ENCODE assay signal across 20 cellular contexts in the genomic region with DNA sequence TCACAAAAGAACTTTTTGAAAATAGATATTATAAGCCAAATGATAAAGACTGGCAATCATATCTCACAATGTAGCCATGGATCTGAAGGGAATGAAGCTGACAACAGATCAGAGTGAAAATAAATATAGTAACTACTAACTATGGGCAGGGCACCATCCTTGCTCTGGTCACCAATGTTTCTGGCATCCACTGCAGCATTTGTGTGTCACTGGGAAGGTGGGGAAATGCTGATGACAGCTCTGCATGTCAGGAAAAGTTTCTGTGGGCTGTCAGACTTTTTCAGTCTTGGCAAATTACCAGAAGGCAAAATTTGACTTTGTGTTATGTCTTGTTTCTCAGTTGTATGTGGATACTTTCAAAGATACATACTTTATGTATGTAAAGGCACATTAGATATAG.
DNase-seq lines count a peak whose midpoint lies in the region; ATAC-seq and TF ChIP-seq lines count a peak whose summit lies in the region.
"Had no signal": no experiment of that assay in that cellular context is flagged by ENCODE, and none has a peak within 500 bp of the region (broad histone marks: within the 10 kb centered on the region; RNA-seq: fewer than 3 reads in every experiment).

No MANE protein-coding gene starts in this region.

- no peaks in the 10 kb centered on the region for H3K79me2 ChIP-seq in smooth muscle cell (ENCODE audit: low read depth)
- no peaks in the 10 kb centered on the region for H3K79me2 ChIP-seq in GM23338 (replicated peaks; ENCODE audit: insufficient read depth)

- peaks cover 3% of the 10 kb centered on the region for H3K27me3 Mint-ChIP-seq in GM23338 (ENCODE audit: insufficient read depth, low read depth, poor library complexity)

- DNase-seq in Right ventricle myocardium superior = no peak
- DNase-seq in cardiac septum (ENCODE audit: low spot score) = no peak
- peak; percentile 72 for DNase-seq in RPMI8226
- DNase-seq in heart right ventricle = peak in 1 of 2 donors; percentile 40
- peak in 1 of 3 donors; percentile 25 for DNase-seq in right cardiac atrium
- DNase-seq in smooth muscle cell (lab: John Stamatoyannopoulos, UW; ENCODE audit: unreplicated experiment) = no peak
- no peak for DNase-seq in GM23338 (ENCODE audit: low spot score)
- no peak for DNase-seq in effector CD8-positive, alpha-beta T cell (lab: John Stamatoyannopoulos, UW)
- DNase-seq: 8988T; ACHN; AML-193; Caco-2; Calu3; CD4-positive, alpha-beta T cell; CD8-positive, alpha-beta T cell; DMS79 treated with DMSO at 0.1 percent for 48 hours; GF-D8 had no signal

- H3K36me3 ChIP-seq in heart right ventricle (no peaks in the 10 kb centered on the region), smooth muscle cell (ENCODE audit: low read depth) (no peaks in the 10 kb centered on the region), GM23338 (ENCODE audit: insufficient read depth) (no peaks in the 10 kb centered on the region)
- H3K36me3 ChIP-seq: BLaER1 treated with 17β-estradiol and CSF1 and Interleukin-3, amounts not matched to agents 10 nM and 100 nM had no signal

- intact Hi-C loops in Right ventricle myocardium superior (cut with DNase I) (no loop called here), cardiac septum (cut with DNase I) (no loop called here), heart right ventricle (cut with DNase I) (no loop called here), right cardiac atrium (cut with DNase I) (no loop called here)

- no peak overlapping the region for H3K27ac Mint-ChIP-seq in GM23338
- H3K27ac Mint-ChIP-seq: B cell; CD4-positive, alpha-beta T cell; CD8-positive, alpha-beta T cell had no signal

- H3K4me3 Mint-ChIP-seq in GM23338 = no peak overlapping the region
- H3K4me3 Mint-ChIP-seq: B cell; CD4-positive, alpha-beta T cell; CD8-positive, alpha-beta T cell had no signal

- H3F3A ChIP-seq in smooth muscle cell (ENCODE audit: low read depth) = no peaks in the 10 kb centered on the region
- no peaks in the 10 kb centered on the region for H3F3A ChIP-seq in GM23338 (replicated peaks; ENCODE audit: low read depth)

- no peak overlapping the region for H3K27ac ChIP-seq in heart right ventricle
- no peak overlapping the region for H3K27ac ChIP-seq in right cardiac atrium (ENCODE audit: low read length)
- no peak overlapping the region for H3K27ac ChIP-seq in smooth muscle cell (ENCODE audit: low read depth)
- no peak overlapping the region for H3K27ac ChIP-seq in GM23338 (ENCODE audit: low read depth)
- H3K27ac ChIP-seq: BLaER1 treated with 17β-estradiol and CSF1 and Interleukin-3, amounts not matched to agents 10 nM and 100 nM; C4-2B had no signal

- H3K27me3 ChIP-seq in heart right ventricle = no peaks in the 10 kb centered on the region
- no peaks in the 10 kb centered on the region for H3K27me3 ChIP-seq in right cardiac atrium (ENCODE audit: control insufficient read depth, insufficient read depth)
- H3K27me3 ChIP-seq in smooth muscle cell (ENCODE audit: low read depth) = peaks cover 40% of the 10 kb centered on the region
- no peaks in the 10 kb centered on the region for H3K27me3 ChIP-seq in GM23338 (ENCODE audit: insufficient read depth)
- H3K27me3 ChIP-seq: BLaER1 treated with 17β-estradiol and CSF1 and Interleukin-3, amounts not matched to agents 10 nM and 100 nM had no signal

- H3K4me3 ChIP-seq in heart right ventricle (no peak overlapping the region), right cardiac atrium (ENCODE audit: low read length) (no peak overlapping the region), smooth muscle cell (no peak overlapping the region), GM23338 (no peak overlapping the region)
- H3K4me3 ChIP-seq: BLaER1 treated with 17β-estradiol and CSF1 and Interleukin-3, amounts not matched to agents 10 nM and 100 nM had no signal

- H3K9me3 ChIP-seq in heart right ventricle (no peaks in the 10 kb centered on the region), right cardiac atrium (ENCODE audit: control insufficient read depth, low read length) (no peaks in the 10 kb centered on the region), smooth muscle cell (replicated peaks; ENCODE audit: low read depth) (no peaks in the 10 kb centered on the region)
- H3K9me3 ChIP-seq: BLaER1 treated with 17β-estradiol and CSF1 and Interleukin-3, amounts not matched to agents 10 nM and 100 nM; Caco-2 had no signal

- ATAC-seq in Right ventricle myocardium superior (ENCODE audit: poor library complexity) = peak; percentile 88
- peak in 5 of 8 donors; percentile 38 to 93 (median 88) for ATAC-seq in heart right ventricle
- ATAC-seq in right cardiac atrium = peak; percentile 39 to 78
- no peak for ATAC-seq in GM23338
- ATAC-seq: CD8-positive, alpha-beta T cell had no signal

- TF ChIP-seq CTCF in heart right ventricle (IDR thresholded peaks at IDR 0.05) = no peak
- TF ChIP-seq CTCF in smooth muscle cell (IDR thresholded peaks at IDR 0.05; ENCODE audit: borderline replicate concordance, insufficient read depth, poor library complexity, severe bottlenecking) = no peak
- no peak for TF ChIP-seq CTCF in GM23338 (conservative IDR thresholded peaks at IDR 0.05; ENCODE audit: low read depth in 2 of 2)

- H3K4me2 ChIP-seq in smooth muscle cell (no peak overlapping the region), GM23338 (no peak overlapping the region)
- H3K4me2 ChIP-seq: BLaER1 treated with 17β-estradiol and CSF1 and Interleukin-3, amounts not matched to agents 10 nM and 100 nM had no signal

- no peaks in the 10 kb centered on the region for H3K4me1 Mint-ChIP-seq in GM23338
- H3K4me1 Mint-ChIP-seq: B cell had no signal

- H2AFZ ChIP-seq in smooth muscle cell (ENCODE audit: low read depth) (no peak overlapping the region), GM23338 (no peak overlapping the region)

- H3K9ac ChIP-seq in smooth muscle cell (ENCODE audit: low read depth) = no peak overlapping the region
- H3K9ac ChIP-seq: BLaER1 treated with 17β-estradiol and CSF1 and Interleukin-3, amounts not matched to agents 10 nM and 100 nM had no signal

- 0 out of 2 replicates have a peak, but pooled peaks cover 3% of the 10 kb centered on the region for H3K9me2 ChIP-seq in GM23338 (ENCODE audit: insufficient read depth)

- no peaks in the 10 kb centered on the region for H3K4me1 ChIP-seq in heart right ventricle
- no peaks in the 10 kb centered on the region for H3K4me1 ChIP-seq in right cardiac atrium (ENCODE audit: control insufficient read depth, insufficient read depth, low read length)
- H3K4me1 ChIP-seq in smooth muscle cell (ENCODE audit: low read depth) = no peaks in the 10 kb centered on the region
- H3K4me1 ChIP-seq in GM23338 (ENCODE audit: insufficient read depth) = no peaks in the 10 kb centered on the region
- H3K4me1 ChIP-seq: BLaER1 treated with 17β-estradiol and CSF1 and Interleukin-3, amounts not matched to agents 10 nM and 100 nM; Caco-2 had no signal

- no peaks in the 10 kb centered on the region for H3K9me3 Mint-ChIP-seq in GM23338
- H3K9me3 Mint-ChIP-seq: CD4-positive, alpha-beta T cell; CD8-positive, alpha-beta T cell had no signal

- H4K20me1 ChIP-seq in smooth muscle cell (ENCODE audit: low read depth) (no peaks in the 10 kb centered on the region), GM23338 (replicated peaks; ENCODE audit: insufficient read depth) (no peaks in the 10 kb centered on the region)
- H4K20me1 ChIP-seq: BLaER1 treated with 17β-estradiol and CSF1 and Interleukin-3, amounts not matched to agents 10 nM and 100 nM had no signal

- H3K36me3 Mint-ChIP-seq in GM23338 (ENCODE audit: low read depth) = no peaks in the 10 kb centered on the region
- H3K36me3 Mint-ChIP-seq: CD8-positive, alpha-beta T cell had no signal

TF ChIP-seq in GM23338, 12 proteins besides CTCF, POLR2A, EP300 and RAD21 (continues in another document):
- TF ChIP-seq STAT1 (IDR thresholded peaks at IDR 0.05; ENCODE audit: unreplicated experiment) (no peak), ZNF114 (CRISPR knock-in tag; IDR thresholded peaks at IDR 0.05) (no peak), EZH2 (IDR thresholded peaks at IDR 0.05; ENCODE audit: low read depth, unreplicated experiment) (no peak), REST (IDR thresholded peaks at IDR 0.05; ENCODE audit: unreplicated experiment) (no peak)
